29 cellular contexts compared by ENCODE assay signal in genomic region chr4:59960143-59960542, GRCh38.
"Had no signal": no experiment of that assay in that cellular context is flagged by ENCODE, and none has a peak within 500 bp of the region (broad histone marks: within the 10 kb centered on the region; RNA-seq: fewer than 3 reads in every experiment).

No MANE protein-coding gene starts in this region.

- H3K27ac ChIP-seq: adrenal gland, KMS-11, Peyer's patch, RWPE1, WERI-Rb-1 had no signal

- H3K27me3 ChIP-seq: adrenal gland, Peyer's patch had no signal

- H3K4me1 ChIP-seq: adrenal gland, Peyer's patch had no signal

- H3K36me3 Mint-ChIP-seq: activated naive CD4-positive, alpha-beta T cell treated with anti-CD3 and anti-CD28 coated beads, Interleukin-2, amount 10 ng/mL, durations not matched to agents 7 days and 5 days; activated naive CD8-positive, alpha-beta T cell treated with anti-CD3 and anti-CD28 coated beads, Interleukin-2, amount 10 ng/mL, durations not matched to agents 7 days and 5 days; T-cell had no signal

- H3K4me1 Mint-ChIP-seq: activated naive CD4-positive, alpha-beta T cell treated with anti-CD3 and anti-CD28 coated beads, Interleukin-2, amount 10 ng/mL, durations not matched to agents 7 days and 5 days; activated naive CD8-positive, alpha-beta T cell treated with anti-CD3 and anti-CD28 coated beads, Interleukin-2, amount 10 ng/mL, durations not matched to agents 7 days and 5 days; T-cell had no signal

- H3K9me3 ChIP-seq: adrenal gland, Peyer's patch had no signal

- H3K4me3 ChIP-seq: adrenal gland, Peyer's patch had no signal

- H3K4me3 Mint-ChIP-seq: activated CD8-positive, alpha-beta T cell treated with anti-CD3 and anti-CD28 coated beads for 36 hours; activated naive CD4-positive, alpha-beta T cell treated with anti-CD3 and anti-CD28 coated beads, Interleukin-2, amount 10 ng/mL, durations not matched to agents 7 days and 5 days; activated naive CD8-positive, alpha-beta T cell treated with anti-CD3 and anti-CD28 coated beads, Interleukin-2, amount 10 ng/mL, durations not matched to agents 7 days and 5 days; activated T-cell treated with anti-CD3 and anti-CD28 coated beads, Interleukin-2, amount 50 U/mL, for 72 hours; T-cell had no signal

- H3K36me3 ChIP-seq: adrenal gland, Peyer's patch, WERI-Rb-1 had no signal

- H3K27me3 Mint-ChIP-seq: activated CD8-positive, alpha-beta T cell treated with anti-CD3 and anti-CD28 coated beads for 36 hours; activated naive CD4-positive, alpha-beta T cell treated with anti-CD3 and anti-CD28 coated beads, Interleukin-2, amount 10 ng/mL, durations not matched to agents 7 days and 5 days; activated naive CD8-positive, alpha-beta T cell treated with anti-CD3 and anti-CD28 coated beads, Interleukin-2, amount 10 ng/mL, durations not matched to agents 7 days and 5 days; T-cell had no signal

- H3K27ac Mint-ChIP-seq: activated CD8-positive, alpha-beta T cell treated with anti-CD3 and anti-CD28 coated beads for 36 hours; activated naive CD4-positive, alpha-beta T cell treated with anti-CD3 and anti-CD28 coated beads, Interleukin-2, amount 10 ng/mL, durations not matched to agents 7 days and 5 days; activated naive CD8-positive, alpha-beta T cell treated with anti-CD3 and anti-CD28 coated beads, Interleukin-2, amount 10 ng/mL, durations not matched to agents 7 days and 5 days; activated T-cell treated with anti-CD3 and anti-CD28 coated beads, Interleukin-2, amount 50 U/mL, for 72 hours; activated T-helper 2 cell treated with anti-CD3 and anti-CD28 coated beads, Interferon-gamma antibody, Interleukin-2, Interleukin-4, amounts not matched to agents 10 μg/mL and 5 μg/mL and 100 μg/mL, durations not matched to agents 14 hours and 24 hours and 36 hours; T-cell had no signal

- ATAC-seq: activated CD4-positive, CD25-positive, alpha-beta regulatory T cell treated with anti-CD3 and anti-CD28 coated beads, Interleukin-2, amount 50 U/mL, for 24 hours; activated CD8-positive, alpha-beta T cell treated with anti-CD3 and anti-CD28 coated beads for 36 hours; activated T-cell treated with anti-CD3 and anti-CD28 coated beads, Interleukin-2, amount 50 U/mL, for 72 hours; T-cell had no signal

- DNase-seq: activated CD4-positive, alpha-beta T cell treated with anti-CD3 and anti-CD28 coated beads for 4 hours; activated CD8-positive, alpha-beta memory T cell treated with anti-CD3 and anti-CD28 coated beads, Interleukin-2, amount 50 U/mL, for 4 hours; activated CD8-positive, alpha-beta T cell treated with anti-CD3 and anti-CD28 coated beads for 36 hours; activated gamma-delta T cell treated with Interleukin-2 at 50 U/mL for 16 hours; activated naive CD4-positive, alpha-beta T cell treated with anti-CD3 and anti-CD28 coated beads, Interleukin-2, amount 10 ng/mL, durations not matched to agents 7 days and 5 days; activated naive CD8-positive, alpha-beta T cell treated with anti-CD3 and anti-CD28 coated beads, Interleukin-2, amount 10 ng/mL, durations not matched to agents 7 days and 5 days; activated T-cell treated with anti-CD3 and anti-CD28 coated beads, Interleukin-2, amount 50 U/mL, for 72 hours; adrenal gland; anterior cingulate cortex; central memory CD4-positive, alpha-beta T cell; MV-4-11; NCI-H1092 treated with DMSO at 0.1 percent for 48 hours; NCI-H1417 treated with DMSO at 0.1 percent for 48 hours; NCI-H1694; NCI-H2029; NCI-H2107; NCI-H2171 treated with DMSO at 0.1 percent for 48 hours; NCI-H226; NCI-H69; NK-92 treated with Interleukin-12 subunit alpha and Interleukin-12 subunit beta, amount 100 ng/mL, for 24 hours; Peyer's patch; SHP77 treated with DMSO at 0.1 percent for 48 hours; T-cell; T-helper 2 cell; WERI-Rb-1 had no signal
